Comparison of ENCODE assay signal across 8 cellular contexts in the genomic region with DNA sequence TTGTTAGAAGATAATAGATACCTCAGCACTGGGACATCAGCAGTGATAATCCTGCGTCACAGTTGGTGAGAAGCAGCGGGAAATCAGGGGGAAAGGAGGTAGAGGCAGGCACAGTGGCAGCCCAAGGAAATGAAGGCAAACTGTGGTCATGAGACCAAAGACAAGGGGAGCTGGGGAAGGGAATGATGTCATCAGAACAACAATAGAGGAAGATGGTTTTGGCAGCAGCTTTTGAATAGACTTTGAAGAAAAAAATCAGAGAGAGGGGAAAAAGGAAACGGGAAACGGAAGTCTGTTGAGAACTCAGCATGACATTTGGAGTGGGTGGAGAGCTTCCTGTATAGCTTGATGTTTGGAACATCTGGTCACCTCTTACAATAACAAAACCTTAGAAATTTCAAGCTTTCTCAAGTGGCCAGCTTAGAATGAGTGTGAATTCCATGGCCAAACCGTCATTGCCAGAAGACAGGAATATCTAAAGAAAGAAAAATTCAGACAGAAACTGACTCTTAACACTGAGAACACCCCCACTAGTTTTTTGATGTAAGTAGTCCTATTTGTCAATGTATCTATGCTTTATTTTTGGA. TPM values are rescaled to one million over a fixed set of nuclear protein-coding genes. Genes with fewer than 3 reads are reported as not detected.
DNase-seq lines count a peak whose midpoint lies in the region; ATAC-seq and TF ChIP-seq lines count a peak whose summit lies in the region.

No MANE protein-coding gene starts in this region.

- peaks cover 7% of the 10 kb centered on the region for H3K27me3 Mint-ChIP-seq in activated CD8-positive, alpha-beta T cell treated with anti-CD3 and anti-CD28 coated beads, Interleukin-2, amount 10 ng/mL, durations not matched to agents 7 days and 5 days (ENCODE audit: low read depth)
- peaks cover 0 to 4% (median 2%) of the 10 kb centered on the region in 3 donors for H3K27me3 Mint-ChIP-seq in immature natural killer cell (ENCODE audit: low read depth in 3 of 3)

- no peak overlapping the region for H3K4me3 ChIP-seq in vagina

- H3K36me3 ChIP-seq in vagina, result no peaks in the 10 kb centered on the region

- no peaks in the 10 kb centered on the region for H3K27me3 ChIP-seq in vagina

- no peaks in the 10 kb centered on the region for H3K9me3 Mint-ChIP-seq in activated CD8-positive, alpha-beta T cell treated with anti-CD3 and anti-CD28 coated beads, Interleukin-2, amount 10 ng/mL, durations not matched to agents 7 days and 5 days (ENCODE audit: insufficient read depth)
- peaks cover 0 to 2% (median 0%) of the 10 kb centered on the region in 6 donors for H3K9me3 Mint-ChIP-seq in immature natural killer cell

- no peak for TF ChIP-seq POLR2A in vagina (IDR thresholded peaks at IDR 0.05)

- H3K27ac Mint-ChIP-seq in activated CD8-positive, alpha-beta T cell treated with anti-CD3 and anti-CD28 coated beads, Interleukin-2, amount 10 ng/mL, durations not matched to agents 7 days and 5 days, result peak overlapping the region; percentile 74
- peak overlapping the region; percentile 71 to 89 (median 81) for H3K27ac Mint-ChIP-seq in immature natural killer cell

- H3K9me3 ChIP-seq in vagina, result no peaks in the 10 kb centered on the region

- H3K36me3 Mint-ChIP-seq in activated CD8-positive, alpha-beta T cell treated with anti-CD3 and anti-CD28 coated beads, Interleukin-2, amount 10 ng/mL, durations not matched to agents 7 days and 5 days (ENCODE audit: low read depth), result no peaks in the 10 kb centered on the region
- H3K36me3 Mint-ChIP-seq in immature natural killer cell, result no peaks in the 10 kb centered on the region

- DNase-seq in NCI-H1417 (lab: John Stamatoyannopoulos, UW) (peak in 2 of 3 experiments; percentile 13 to 47), NCI-H1417 treated with DMSO at 0.1 percent for 48 hours (lab: John Stamatoyannopoulos, UW) (no peak), KBM-7 (peak; percentile 92), immature natural killer cell (peak; percentile 42 to 47 (median 46)), vagina (ENCODE audit: extremely low spot score in 2 of 2) (no peak), D341Med (ENCODE audit: low spot score) (no peak)
- DNase-seq in activated CD8-positive, alpha-beta T cell treated with anti-CD3 and anti-CD28 coated beads, Interleukin-2, amount 10 ng/mL, durations not matched to agents 7 days and 5 days, result peak; percentile 52

- ATAC-seq in GM21576 (IDR thresholded peaks at IDR 0.05; ENCODE audit: unreplicated experiment), result peak; percentile 78
- ATAC-seq in activated CD8-positive, alpha-beta T cell treated with anti-CD3 and anti-CD28 coated beads, Interleukin-2, amount 10 ng/mL, durations not matched to agents 7 days and 5 days, result peak; percentile 80

- TF ChIP-seq CTCF in vagina (IDR thresholded peaks at IDR 0.05), result no peak

- intact Hi-C loops in vagina (cut with DNase I), result loop anchor here (2.0 to 10.0 kb wide), 2 partner anchors 90 to 206 kb away; no protein-coding TSS in a partner anchor

- peak overlapping the region; percentile 45 for H3K4me3 Mint-ChIP-seq in activated CD8-positive, alpha-beta T cell treated with anti-CD3 and anti-CD28 coated beads, Interleukin-2, amount 10 ng/mL, durations not matched to agents 7 days and 5 days
- peak overlapping the region; percentile 52 to 79 (median 68) for H3K4me3 Mint-ChIP-seq in immature natural killer cell

- in situ Hi-C loops in KBM-7 (cut with MboI; ENCODE audit: low pct_unique_long_range_greater_than_20kb, low sequenced_read_pairs), result no loop called here

- CTCF ChIA-PET in activated CD8-positive, alpha-beta T cell treated with anti-CD3 and anti-CD28 coated beads, Interleukin-2, amount 10 ng/mL, durations not matched to agents 7 days and 5 days (lab: Charles Lee), result interaction anchor here (0.6 to 5.9 kb wide), 54 partner anchors 9 to 562 kb away, joined by 3 to 219 read pairs (median 6); a partner anchor contains a TSS

- H3K4me1 ChIP-seq in vagina, result peaks cover 5% of the 10 kb centered on the region

- H3K27ac ChIP-seq in vagina, result peak overlapping the region; percentile 9

- H3K4me1 Mint-ChIP-seq in activated CD8-positive, alpha-beta T cell treated with anti-CD3 and anti-CD28 coated beads, Interleukin-2, amount 10 ng/mL, durations not matched to agents 7 days and 5 days (ENCODE audit: low read depth), result peaks cover 23% of the 10 kb centered on the region
- H3K4me1 Mint-ChIP-seq in immature natural killer cell, result peaks cover 17 to 18% of the 10 kb centered on the region in 2 donors

- POLR2A ChIA-PET in activated CD8-positive, alpha-beta T cell treated with anti-CD3 and anti-CD28 coated beads, Interleukin-2, amount 10 ng/mL, durations not matched to agents 7 days and 5 days (lab: Charles Lee), result interaction anchor here (0.7 to 4.0 kb wide), 8 partner anchors 18 to 562 kb away, joined by 3 to 81 read pairs (median 5); a partner anchor contains a TSS

RNA-seq across cellular contexts. Expression of a gene that starts 18.4 kb away (rescaled TPM):
- total RNA-seq in activated CD8-positive, alpha-beta T cell treated with anti-CD3 and anti-CD28 coated beads, Interleukin-2, amount 10 ng/mL, durations not matched to agents 7 days and 5 days, result 10 to 100 TPM; 22.6 to 22.8 TPM
- polyA plus RNA-seq in immature natural killer cell, result 10 to 100 TPM in 1 of 3 donors, 1 to 10 TPM in 2; 2.0 to 11.6 (median 7.0) TPM
- 92.1 TPM for total RNA-seq in vagina

Comparison
In these comparisons a context has a peak if more than half of its experiments do, and no peak if none do; other contexts are left out.
1. DNase-seq: peak in NCI-H1417 (2 of 3), KBM-7 (single experiment), activated CD8-positive, alpha-beta T cell treated with anti-CD3 and anti-CD28 coated beads, Interleukin-2, amount 10 ng/mL, durations not matched to agents 7 days and 5 days (single experiment) and immature natural killer cell (3 of 3); none in NCI-H1417 treated with DMSO at 0.1 percent for 48 hours (single experiment), vagina (0 of 2) and D341Med (single experiment).